In the genomic region with DNA sequence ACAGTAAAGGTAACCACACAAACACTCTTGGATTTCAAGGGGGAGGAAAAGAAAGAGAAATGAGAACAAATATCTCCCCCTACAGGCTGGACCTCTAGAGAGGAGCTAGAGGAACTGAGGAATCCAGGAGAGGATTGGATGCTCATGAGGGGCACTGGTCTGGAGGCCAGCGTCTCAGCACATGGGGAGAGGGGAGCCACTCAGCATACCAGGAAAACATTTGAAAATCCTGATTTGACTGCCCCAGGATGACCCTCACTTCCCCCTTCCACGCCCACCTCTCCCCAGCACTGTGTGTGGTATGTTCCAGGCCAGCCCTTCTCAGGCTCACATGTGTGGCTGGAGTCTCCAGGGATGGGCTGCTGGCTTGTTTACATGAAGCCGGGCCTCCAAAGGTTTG, we compare ENCODE assay signal across 12 cellular contexts.
A peak's percentile ranks its signal among the peaks of the same experiment; 100 is the strongest.
DNase-seq lines count a peak whose midpoint lies in the region; ATAC-seq and TF ChIP-seq lines count a peak whose summit lies in the region.
"Had no signal": no experiment of that assay in that cellular context is flagged by ENCODE, and none has a peak within 500 bp of the region (broad histone marks: within the 10 kb centered on the region; RNA-seq: fewer than 3 reads in every experiment).

No MANE protein-coding gene starts in this region.

- no peak overlapping the region for H3K27ac ChIP-seq in right atrium auricular region
- no peak overlapping the region for H3K27ac ChIP-seq in OCI-LY7 (ENCODE audit: low read depth, low read length, poor library complexity, severe bottlenecking)
- no peak overlapping the region for H3K27ac ChIP-seq in heart left ventricle
- H3K27ac ChIP-seq in esophagus muscularis mucosa (replicated peaks in 1 of 4) = no peak overlapping the region

- TF ChIP-seq EP300 in esophagus muscularis mucosa (IDR thresholded peaks at IDR 0.05) = no peak

- TF ChIP-seq POLR2A in heart left ventricle (IDR thresholded peaks at IDR 0.05) = no peak
- no peak for TF ChIP-seq POLR2A in esophagus muscularis mucosa (IDR thresholded peaks at IDR 0.05; ENCODE audit: low read depth)

- H3K4me3 ChIP-seq in right atrium auricular region (no peak overlapping the region), OCI-LY7 (ENCODE audit: low read depth, low read length, poor library complexity, severe bottlenecking) (no peak overlapping the region), heart left ventricle (no peak overlapping the region), esophagus muscularis mucosa (no peak overlapping the region)
- H3K4me3 ChIP-seq: BLaER1 treated with 17β-estradiol and CSF1 and Interleukin-3, amounts not matched to agents 10 nM and 100 nM had no signal

- POLR2A ChIA-PET in OCI-LY7 (lab: Charles Lee) = interaction anchor here (0.7 kb wide), 2 partner anchors 193 to 1332 kb away, joined by 4 to 7 read pairs; no protein-coding TSS in a partner anchor

- H3K27me3 ChIP-seq in right atrium auricular region (no peaks in the 10 kb centered on the region), heart left ventricle (peaks cover 0 to under 1% (median 0%) of the 10 kb centered on the region in 9 donors), esophagus muscularis mucosa (no peaks in the 10 kb centered on the region)

- intact Hi-C loops in Right ventricle myocardium inferior (cut with DNase I) (loop anchor here (10.0 kb wide), 2 partner anchors 230 to 400 kb away; a partner anchor contains a TSS), OCI-LY7 (cut with micrococcal nuclease; ENCODE audit: unreplicated experiment) (no loop called here), heart left ventricle (cut with DNase I) (loop anchor here in 1 of 10 donors (10.0 kb wide), 1 partner anchor 390 kb away; no protein-coding TSS in a partner anchor), esophagus muscularis mucosa (cut with DNase I) (no loop called here)

- H3K4me1 ChIP-seq in right atrium auricular region (no peaks in the 10 kb centered on the region), OCI-LY7 (ENCODE audit: insufficient read depth, low read length, poor library complexity, severe bottlenecking) (no peaks in the 10 kb centered on the region), heart left ventricle (no peaks in the 10 kb centered on the region), esophagus muscularis mucosa (no peaks in the 10 kb centered on the region)

- TF ChIP-seq CTCF in right atrium auricular region (IDR thresholded peaks at IDR 0.05) (peak in 1 of 2 donors; percentile 38), OCI-LY7 (conservative IDR thresholded peaks at IDR 0.05; ENCODE audit: low read length) (peak; percentile 63), heart left ventricle (IDR thresholded peaks at IDR 0.05) (peak in 9 of 12 donors; percentile 7 to 45 (median 27)), type B pancreatic cell (conservative IDR thresholded peaks at IDR 0.05) (peak; percentile 25), esophagus muscularis mucosa (IDR thresholded peaks at IDR 0.05) (no peak)

- ATAC-seq in Right ventricle myocardium inferior = peak; percentile 49
- ATAC-seq in heart left ventricle = peak; percentile 13 to 33 (median 18)
- ATAC-seq: stimulated activated naive CD8-positive, alpha-beta T cell treated with anti-CD3 and anti-CD28 coated beads, Interleukin-15, amount 100 ng/mL, for 72 hours; T-helper 17 cell had no signal

- peak overlapping the region; percentile 8 for H3K27ac Mint-ChIP-seq in type B pancreatic cell
- H3K27ac Mint-ChIP-seq: stimulated activated naive CD8-positive, alpha-beta T cell treated with anti-CD3 and anti-CD28 coated beads, Interleukin-15, amount 100 ng/mL, for 72 hours; T-helper 17 cell had no signal

- no peak overlapping the region for H3K4me3 Mint-ChIP-seq in type B pancreatic cell
- H3K4me3 Mint-ChIP-seq: stimulated activated naive CD8-positive, alpha-beta T cell treated with anti-CD3 and anti-CD28 coated beads, Interleukin-15, amount 100 ng/mL, for 72 hours; T-helper 17 cell had no signal

- no peaks in the 10 kb centered on the region for H3K9me3 ChIP-seq in right atrium auricular region
- no peaks in the 10 kb centered on the region for H3K9me3 ChIP-seq in OCI-LY7 (ENCODE audit: low read length)
- no peaks in the 10 kb centered on the region for H3K9me3 ChIP-seq in heart left ventricle
- no peaks in the 10 kb centered on the region for H3K9me3 ChIP-seq in esophagus muscularis mucosa

- H3K9me2 ChIP-seq in OCI-LY7 (ENCODE audit: insufficient read depth, low read length) = no peaks in the 10 kb centered on the region

- BruUV-seq in OCI-LY7 (replicated peaks; lab: Mats Ljungman, UMichigan) = no TSS peak

- CTCF ChIA-PET in OCI-LY7 (lab: Charles Lee; ENCODE audit: unreplicated experiment) = no interaction called here

- peaks cover 28% of the 10 kb centered on the region for H3K4me1 Mint-ChIP-seq in type B pancreatic cell (ENCODE audit: unreplicated experiment)

- no peaks in the 10 kb centered on the region for H3K27me3 Mint-ChIP-seq in type B pancreatic cell
- H3K27me3 Mint-ChIP-seq: T-helper 17 cell had no signal

- no peak overlapping the region for H2AFZ ChIP-seq in OCI-LY7 (ENCODE audit: low read length)

- WGBS in heart left ventricle, 4 donors = 60 to 66% (median 63%) methylated on average over 3 of the region's 3 CpGs
- 68% methylated on average over 3 of the region's 3 CpGs for WGBS in esophagus muscularis mucosa

- H3K36me3 ChIP-seq in right atrium auricular region = no peaks in the 10 kb centered on the region
- H3K36me3 ChIP-seq in OCI-LY7 (ENCODE audit: insufficient read depth, low read length) = no peaks in the 10 kb centered on the region
- no peaks in the 10 kb centered on the region for H3K36me3 ChIP-seq in heart left ventricle
- H3K36me3 ChIP-seq in esophagus muscularis mucosa = no peaks in the 10 kb centered on the region
- H3K36me3 ChIP-seq: BLaER1 treated with 17β-estradiol and CSF1 and Interleukin-3, amounts not matched to agents 10 nM and 100 nM had no signal

- H3K9me3 Mint-ChIP-seq in type B pancreatic cell = peaks cover 4% of the 10 kb centered on the region

- H3K36me3 Mint-ChIP-seq in type B pancreatic cell = peaks cover 3% of the 10 kb centered on the region

- no peak overlapping the region for H3K4me2 ChIP-seq in OCI-LY7 (ENCODE audit: low read length)
- H3K4me2 ChIP-seq: BLaER1 treated with 17β-estradiol and CSF1 and Interleukin-3, amounts not matched to agents 10 nM and 100 nM had no signal

- H3K79me2 ChIP-seq in OCI-LY7 (ENCODE audit: insufficient read depth, low read depth, low read length) = no peaks in the 10 kb centered on the region

- no peaks in the 10 kb centered on the region for H4K20me1 ChIP-seq in OCI-LY7 (ENCODE audit: insufficient read depth, low read length)
- H4K20me1 ChIP-seq: BLaER1 treated with 17β-estradiol and CSF1 and Interleukin-3, amounts not matched to agents 10 nM and 100 nM had no signal

- DNase-seq in Right ventricle myocardium inferior (ENCODE audit: missing footprints) (no peak), right atrium auricular region (ENCODE audit: low spot score) (no peak), OCI-LY7 (ENCODE audit: low spot score) (peak; percentile 24), heart left ventricle (no peak), type B pancreatic cell (ENCODE audit: extremely low spot score, unreplicated experiment) (no peak), DMS79 treated with DMSO at 0.1 percent for 48 hours (lab: John Stamatoyannopoulos, UW) (no peak), esophagus muscularis mucosa (ENCODE audit: extremely low spot score) (no peak), amygdala (lab: John Stamatoyannopoulos, UW) (no peak)
- DNase-seq: caudate nucleus; stimulated activated naive CD8-positive, alpha-beta T cell treated with anti-CD3 and anti-CD28 coated beads, Interleukin-15, amount 100 ng/mL, for 72 hours; T-helper 17 cell had no signal

Comparison
In these comparisons a context has a peak if more than half of its experiments do, and no peak if none do; other contexts are left out.
1. CTCF ChIP-seq: peak in OCI-LY7 (single experiment), heart left ventricle (9 of 12) and type B pancreatic cell (single experiment); none in esophagus muscularis mucosa (0 of 3).